ENCODE assay signal across 18 cellular contexts in the genomic region with DNA sequence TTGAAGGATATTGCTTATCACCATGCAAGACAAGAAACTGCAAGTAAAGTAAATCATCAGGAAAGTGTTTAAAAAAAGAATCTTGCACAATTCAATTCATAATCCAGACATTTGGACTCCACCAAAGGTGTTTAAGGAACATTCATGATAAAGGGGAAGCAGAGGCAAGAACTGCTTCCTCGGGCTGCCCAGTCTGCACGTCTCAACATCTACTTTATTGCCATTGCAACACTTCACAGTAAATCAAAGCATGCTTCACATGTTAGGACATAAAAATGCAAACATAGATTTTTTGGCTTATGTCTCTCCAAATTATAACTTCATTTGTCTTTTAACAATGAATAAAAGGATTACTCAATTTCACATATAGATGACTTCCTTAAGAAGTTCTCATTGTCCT. TPM values are rescaled to one million over a fixed set of nuclear protein-coding genes. Genes with fewer than 3 reads are reported as not detected.
DNase-seq lines count a peak whose midpoint lies in the region; ATAC-seq and TF ChIP-seq lines count a peak whose summit lies in the region.
"Had no signal": no experiment of that assay in that cellular context is flagged by ENCODE, and none has a peak within 500 bp of the region (broad histone marks: within the 10 kb centered on the region; RNA-seq: fewer than 3 reads in every experiment).

No MANE protein-coding gene starts in this region.

- no peak for TF ChIP-seq CTCF in PC-3 (conservative IDR thresholded peaks at IDR 0.05; ENCODE audit: low read depth, low read length)
- no peak for TF ChIP-seq CTCF in endothelial cell (IDR thresholded peaks at IDR 0.05; ENCODE audit: unreplicated experiment)
- TF ChIP-seq CTCF in mucosa of descending colon (IDR thresholded peaks at IDR 0.05), result no peak

- no peak for DNase-seq in HEK293T (ENCODE audit: extremely low spot score)
- no peak for DNase-seq in PC-3
- DNase-seq in endothelial cell (ENCODE audit: low spot score), result no peak
- DNase-seq in mucosa of descending colon, result no peak
- DNase-seq in activated CD4-positive, alpha-beta T cell treated with anti-CD3 and anti-CD28 coated beads, Interleukin-2, amount 10 ng/mL, durations not matched to agents 7 days and 5 days, result no peak
- DNase-seq: activated CD8-positive, alpha-beta memory T cell treated with anti-CD3 and anti-CD28 coated beads for 24 hours; activated naive CD8-positive, alpha-beta T cell treated with anti-CD3 and anti-CD28 coated beads, Interleukin-2, amount 10 ng/mL, durations not matched to agents 7 days and 5 days; CD8-positive, alpha-beta T cell; glutamatergic neuron; NCI-H1417 treated with DMSO at 0.1 percent for 48 hours; occipital lobe; testis had no signal

- H3K4me2 ChIP-seq in PC-3 (ENCODE audit: low read length), result peak overlapping the region; percentile 82

- CTCF ChIA-PET in HEK293T (lab: Yijun Ruan, JAX), result no interaction called here
- CTCF ChIA-PET in PC-3 (lab: Charles Lee), result no interaction called here
- CTCF ChIA-PET in activated CD4-positive, alpha-beta T cell treated with anti-CD3 and anti-CD28 coated beads, Interleukin-2, amount 10 ng/mL, durations not matched to agents 7 days and 5 days (lab: Charles Lee), result no interaction called here

- peak overlapping the region; percentile 97 for H3K27ac ChIP-seq in PC-3 (ENCODE audit: low read length)
- H3K27ac ChIP-seq: cardiac muscle cell, testis had no signal

- no peaks in the 10 kb centered on the region for H4K20me1 ChIP-seq in PC-3 (ENCODE audit: low read length)

- peak overlapping the region; percentile 63 for H3K27ac Mint-ChIP-seq in endothelial cell (ENCODE audit: unreplicated experiment)
- no peak overlapping the region for H3K27ac Mint-ChIP-seq in activated CD4-positive, alpha-beta T cell treated with anti-CD3 and anti-CD28 coated beads, Interleukin-2, amount 10 ng/mL, durations not matched to agents 7 days and 5 days
- H3K27ac Mint-ChIP-seq: activated naive CD8-positive, alpha-beta T cell treated with anti-CD3 and anti-CD28 coated beads, Interleukin-2, amount 10 ng/mL, durations not matched to agents 7 days and 5 days; CD8-positive, alpha-beta T cell had no signal

- POLR2A ChIA-PET in HEK293T (lab: Yijun Ruan, JAX), result no interaction called here
- POLR2A ChIA-PET in PC-3 (lab: Charles Lee; ENCODE audit: unreplicated experiment), result no interaction called here
- POLR2A ChIA-PET in activated CD4-positive, alpha-beta T cell treated with anti-CD3 and anti-CD28 coated beads, Interleukin-2, amount 10 ng/mL, durations not matched to agents 7 days and 5 days (lab: Charles Lee), result no interaction called here

- peaks cover 6% of the 10 kb centered on the region for H3K36me3 Mint-ChIP-seq in endothelial cell (ENCODE audit: low read depth, unreplicated experiment)
- H3K36me3 Mint-ChIP-seq in activated CD4-positive, alpha-beta T cell treated with anti-CD3 and anti-CD28 coated beads, Interleukin-2, amount 10 ng/mL, durations not matched to agents 7 days and 5 days (ENCODE audit: low read depth), result no peaks in the 10 kb centered on the region
- H3K36me3 Mint-ChIP-seq: activated naive CD8-positive, alpha-beta T cell treated with anti-CD3 and anti-CD28 coated beads, Interleukin-2, amount 10 ng/mL, durations not matched to agents 7 days and 5 days; CD8-positive, alpha-beta T cell had no signal

- no peaks in the 10 kb centered on the region for H3K9me3 Mint-ChIP-seq in endothelial cell (ENCODE audit: unreplicated experiment)
- no peaks in the 10 kb centered on the region for H3K9me3 Mint-ChIP-seq in activated CD4-positive, alpha-beta T cell treated with anti-CD3 and anti-CD28 coated beads, Interleukin-2, amount 10 ng/mL, durations not matched to agents 7 days and 5 days
- H3K9me3 Mint-ChIP-seq: activated naive CD8-positive, alpha-beta T cell treated with anti-CD3 and anti-CD28 coated beads, Interleukin-2, amount 10 ng/mL, durations not matched to agents 7 days and 5 days; CD8-positive, alpha-beta T cell had no signal

- H3K9me2 ChIP-seq in PC-3 (replicated peaks; ENCODE audit: low read length), result no peaks in the 10 kb centered on the region

- H3K9me3 ChIP-seq in PC-3 (ENCODE audit: low read length) (no peaks in the 10 kb centered on the region), mucosa of descending colon (no peaks in the 10 kb centered on the region)
- H3K9me3 ChIP-seq: testis had no signal

- H3K4me3 Mint-ChIP-seq in endothelial cell (ENCODE audit: unreplicated experiment), result no peak overlapping the region
- H3K4me3 Mint-ChIP-seq in activated CD4-positive, alpha-beta T cell treated with anti-CD3 and anti-CD28 coated beads, Interleukin-2, amount 10 ng/mL, durations not matched to agents 7 days and 5 days, result no peak overlapping the region
- H3K4me3 Mint-ChIP-seq: activated naive CD8-positive, alpha-beta T cell treated with anti-CD3 and anti-CD28 coated beads, Interleukin-2, amount 10 ng/mL, durations not matched to agents 7 days and 5 days; CD8-positive, alpha-beta T cell had no signal

- peaks cover 54% of the 10 kb centered on the region for H3K4me1 Mint-ChIP-seq in endothelial cell (ENCODE audit: unreplicated experiment)
- no peaks in the 10 kb centered on the region for H3K4me1 Mint-ChIP-seq in activated CD4-positive, alpha-beta T cell treated with anti-CD3 and anti-CD28 coated beads, Interleukin-2, amount 10 ng/mL, durations not matched to agents 7 days and 5 days
- H3K4me1 Mint-ChIP-seq: activated naive CD8-positive, alpha-beta T cell treated with anti-CD3 and anti-CD28 coated beads, Interleukin-2, amount 10 ng/mL, durations not matched to agents 7 days and 5 days had no signal

- no peaks in the 10 kb centered on the region for H3K27me3 ChIP-seq in PC-3 (ENCODE audit: low read length)
- H3K27me3 ChIP-seq: cardiac muscle cell, esophagus muscularis mucosa, testis had no signal

- peaks cover 5% of the 10 kb centered on the region for H3F3A ChIP-seq in PC-3 (ENCODE audit: low read length, unreplicated experiment)

- H3K9ac ChIP-seq in PC-3 (ENCODE audit: low read length), result no peak overlapping the region

- H2AFZ ChIP-seq in PC-3 (ENCODE audit: low read length), result no peak overlapping the region

- intact Hi-C loops in PC-3 (cut with micrococcal nuclease) (no loop called here), mucosa of descending colon (cut with DNase I, micrococcal nuclease) (no loop called here)

- H3K36me3 ChIP-seq in PC-3 (ENCODE audit: low read depth, low read length), result no peaks in the 10 kb centered on the region
- no peaks in the 10 kb centered on the region for H3K36me3 ChIP-seq in mucosa of descending colon (ENCODE audit: low read depth)
- H3K36me3 ChIP-seq: cardiac muscle cell, esophagus muscularis mucosa had no signal

- H3K4me1 ChIP-seq in PC-3 (ENCODE audit: insufficient read depth, low read length), result peaks cover 52% of the 10 kb centered on the region
- H3K4me1 ChIP-seq in mucosa of descending colon (ENCODE audit: low read depth), result no peaks in the 10 kb centered on the region

- ATAC-seq in PC-3 (no peak), mucosa of descending colon (peak; percentile 49), HG02870 (IDR thresholded peaks at IDR 0.05; ENCODE audit: unreplicated experiment) (no peak), GM21786 (IDR thresholded peaks at IDR 0.05; ENCODE audit: unreplicated experiment) (no peak), GM21381 (IDR thresholded peaks at IDR 0.05; ENCODE audit: unreplicated experiment) (no peak)
- ATAC-seq: activated CD4-positive, CD25-positive, alpha-beta regulatory T cell treated with anti-CD3 and anti-CD28 coated beads, Interleukin-2, amount 50 U/mL, for 24 hours; CD8-positive, alpha-beta T cell had no signal

- no peak overlapping the region for H3K4me3 ChIP-seq in PC-3 (ENCODE audit: low read length)
- no peak overlapping the region for H3K4me3 ChIP-seq in mucosa of descending colon
- H3K4me3 ChIP-seq: cardiac muscle cell, esophagus muscularis mucosa, testis had no signal

- H3K27me3 Mint-ChIP-seq in endothelial cell (ENCODE audit: unreplicated experiment), result peaks cover 2% of the 10 kb centered on the region
- no peaks in the 10 kb centered on the region for H3K27me3 Mint-ChIP-seq in activated CD4-positive, alpha-beta T cell treated with anti-CD3 and anti-CD28 coated beads, Interleukin-2, amount 10 ng/mL, durations not matched to agents 7 days and 5 days
- H3K27me3 Mint-ChIP-seq: activated naive CD8-positive, alpha-beta T cell treated with anti-CD3 and anti-CD28 coated beads, Interleukin-2, amount 10 ng/mL, durations not matched to agents 7 days and 5 days had no signal

- BruUV-seq in PC-3 (replicated peaks; lab: Mats Ljungman, UMichigan), result no TSS peak

- peaks cover 76% of the 10 kb centered on the region for H3K79me2 ChIP-seq in PC-3 (ENCODE audit: low read length)

TF ChIP-seq in HEK293T, 16 proteins besides CTCF, POLR2A, EP300 and RAD21:
- no peak for TF ChIP-seq NFRKB (IDR thresholded peaks at IDR 0.05)
- TF ChIP-seq, protein P1, sequence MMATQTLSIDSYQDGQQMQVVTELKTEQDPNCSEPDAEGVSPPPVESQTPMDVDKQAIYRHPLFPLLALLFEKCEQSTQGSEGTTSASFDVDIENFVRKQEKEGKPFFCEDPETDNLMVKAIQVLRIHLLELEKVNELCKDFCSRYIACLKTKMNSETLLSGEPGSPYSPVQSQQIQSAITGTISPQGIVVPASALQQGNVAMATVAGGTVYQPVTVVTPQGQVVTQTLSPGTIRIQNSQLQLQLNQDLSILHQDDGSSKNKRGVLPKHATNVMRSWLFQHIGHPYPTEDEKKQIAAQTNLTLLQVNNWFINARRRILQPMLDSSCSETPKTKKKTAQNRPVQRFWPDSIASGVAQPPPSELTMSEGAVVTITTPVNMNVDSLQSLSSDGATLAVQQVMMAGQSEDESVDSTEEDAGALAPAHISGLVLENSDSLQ (IDR thresholded peaks at IDR 0.05), result peak; percentile 23; the same call in 1 of the 2 replicates
TF ChIP-seq in HEK293T: peak in this region for 1.

RNA-seq across cellular contexts. Expression of a gene that starts 42.5 kb away (rescaled TPM):
- total RNA-seq in PC-3 (2014; rRNA removed) (21.9 and 24.6 TPM in 2 replicates), endothelial cell (ENCODE audit: unreplicated experiment) (61.8 TPM), mucosa of descending colon (10 to 100 TPM; 41.4 to 48.8 (median 48.4) TPM)
- total RNA-seq in activated CD4-positive, alpha-beta T cell treated with anti-CD3 and anti-CD28 coated beads, Interleukin-2, amount 10 ng/mL, durations not matched to agents 7 days and 5 days, result under 1 TPM; 0.22 to 0.23 TPM
- total RNA-seq: CD8-positive, alpha-beta T cell had no signal

Comparison
In these comparisons a context has a peak if more than half of its experiments do, and no peak if none do; other contexts are left out.
1. RNA of a gene that starts 42.5 kb away (total RNA-seq): 61.8 TPM in endothelial cell (single experiment), 41.4 to 48.8 TPM in mucosa of descending colon and 21.9 to 24.6 TPM in PC-3; 0.22 to 0.23 TPM in activated CD4-positive, alpha-beta T cell treated with anti-CD3 and anti-CD28 coated beads, Interleukin-2, amount 10 ng/mL, durations not matched to agents 7 days and 5 days; every median in the first group is over 10 times any median in the second.